Comparison of ENCODE assay signal across 18 cellular contexts in genomic region chr1:184416921-184417320, GRCh38. TPM values are rescaled to one million over a fixed set of nuclear protein-coding genes. Genes with fewer than 3 reads are reported as not detected.
"Had no signal": no experiment of that assay in that cellular context is flagged by ENCODE, and none has a peak within 500 bp of the region (broad histone marks: within the 10 kb centered on the region; RNA-seq: fewer than 3 reads in every experiment).

No MANE protein-coding gene starts in this region.

- FAIRE-seq: kidney had no signal

- H3K36me3 ChIP-seq: lower lobe of right lung, right atrium auricular region, thoracic aorta had no signal

- ATAC-seq: heart right ventricle; lower lobe of right lung; naive thymus-derived CD4-positive, alpha-beta T cell; T-helper 17 cell had no signal

- H3K4me3 ChIP-seq: heart right ventricle, lower lobe of right lung, right atrium auricular region, thoracic aorta, upper lobe of left lung had no signal

- H3K27ac ChIP-seq: heart right ventricle, lower lobe of right lung, right atrium auricular region, thoracic aorta, upper lobe of left lung had no signal

- H3K9me3 ChIP-seq: heart right ventricle, lower lobe of right lung, right atrium auricular region, thoracic aorta, upper lobe of left lung had no signal

- H3K27me3 ChIP-seq: heart right ventricle, right atrium auricular region, upper lobe of left lung had no signal

- DNase-seq: activated CD4-positive, alpha-beta memory T cell treated with anti-CD3 and anti-CD28 coated beads for 36 hours; activated CD4-positive, alpha-beta T cell treated with anti-CD3 and anti-CD28 coated beads for 4 hours; activated CD4-positive, CD25-positive, alpha-beta regulatory T cell; activated naive CD4-positive, alpha-beta T cell treated with Interleukin-2 at 50 U/mL for 16 hours; activated naive CD8-positive, alpha-beta T cell treated with anti-CD3 and anti-CD28 coated beads for 36 hours; activated T-cell treated with anti-CD3 and anti-CD28 coated beads, Interleukin-2, amount 50 U/mL, for 48 hours; amniotic stem cell; effector CD8-positive, alpha-beta T cell; heart right ventricle; kidney; lower lobe of right lung; naive thymus-derived CD4-positive, alpha-beta T cell; stimulated activated CD4-positive, alpha-beta T cell treated with anti-CD3 and anti-CD28 coated beads, Interleukin-4, amount 100 ng/mL, for 24 hours; stimulated activated naive CD4-positive, alpha-beta T cell treated with Interleukin-2 at 50 U/mL for 16 hours; T-helper 17 cell; upper lobe of left lung had no signal

RNA-seq across cellular contexts. Expression of gene C1orf21, which starts 30.1 kb away (rescaled TPM):
- polyA plus RNA-seq: naive thymus-derived CD4-positive, alpha-beta T cell had no signal
